1 cellular context compared by ENCODE assay signal in the genomic region with DNA sequence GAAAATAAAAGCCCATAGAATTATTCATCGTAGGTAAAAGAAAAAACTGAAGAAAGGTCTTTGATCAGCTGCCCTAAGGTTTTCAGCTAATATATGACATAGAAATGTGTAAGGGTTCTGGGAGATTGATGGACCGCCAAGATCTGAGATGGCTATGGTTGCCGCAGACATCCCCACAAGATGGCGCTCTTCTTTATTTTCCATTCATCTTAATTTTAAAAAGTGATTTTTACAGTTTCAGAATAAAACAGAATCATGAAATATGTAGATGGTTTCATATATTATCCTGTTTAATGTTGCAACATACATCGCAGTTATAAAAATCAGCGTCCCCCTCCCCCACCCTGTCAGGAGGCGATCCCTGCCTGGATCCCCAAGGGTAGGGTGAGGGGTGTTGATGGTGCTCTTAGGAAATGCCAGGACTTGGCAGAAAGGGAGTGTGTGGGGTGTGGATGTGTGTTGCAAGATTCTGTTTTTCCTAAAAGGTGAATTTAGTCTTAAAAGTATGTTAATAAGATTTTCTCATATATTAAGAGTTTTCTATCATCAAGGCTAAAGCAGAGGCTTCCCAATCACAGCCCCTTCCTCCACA.
TF ChIP-seq lines count a peak whose summit lies in the region.

No MANE protein-coding gene starts in this region.

TF ChIP-seq in GM23338, 12 proteins besides CTCF, POLR2A, EP300 and RAD21 (continued from another document):
- TF ChIP-seq, protein P1, sequence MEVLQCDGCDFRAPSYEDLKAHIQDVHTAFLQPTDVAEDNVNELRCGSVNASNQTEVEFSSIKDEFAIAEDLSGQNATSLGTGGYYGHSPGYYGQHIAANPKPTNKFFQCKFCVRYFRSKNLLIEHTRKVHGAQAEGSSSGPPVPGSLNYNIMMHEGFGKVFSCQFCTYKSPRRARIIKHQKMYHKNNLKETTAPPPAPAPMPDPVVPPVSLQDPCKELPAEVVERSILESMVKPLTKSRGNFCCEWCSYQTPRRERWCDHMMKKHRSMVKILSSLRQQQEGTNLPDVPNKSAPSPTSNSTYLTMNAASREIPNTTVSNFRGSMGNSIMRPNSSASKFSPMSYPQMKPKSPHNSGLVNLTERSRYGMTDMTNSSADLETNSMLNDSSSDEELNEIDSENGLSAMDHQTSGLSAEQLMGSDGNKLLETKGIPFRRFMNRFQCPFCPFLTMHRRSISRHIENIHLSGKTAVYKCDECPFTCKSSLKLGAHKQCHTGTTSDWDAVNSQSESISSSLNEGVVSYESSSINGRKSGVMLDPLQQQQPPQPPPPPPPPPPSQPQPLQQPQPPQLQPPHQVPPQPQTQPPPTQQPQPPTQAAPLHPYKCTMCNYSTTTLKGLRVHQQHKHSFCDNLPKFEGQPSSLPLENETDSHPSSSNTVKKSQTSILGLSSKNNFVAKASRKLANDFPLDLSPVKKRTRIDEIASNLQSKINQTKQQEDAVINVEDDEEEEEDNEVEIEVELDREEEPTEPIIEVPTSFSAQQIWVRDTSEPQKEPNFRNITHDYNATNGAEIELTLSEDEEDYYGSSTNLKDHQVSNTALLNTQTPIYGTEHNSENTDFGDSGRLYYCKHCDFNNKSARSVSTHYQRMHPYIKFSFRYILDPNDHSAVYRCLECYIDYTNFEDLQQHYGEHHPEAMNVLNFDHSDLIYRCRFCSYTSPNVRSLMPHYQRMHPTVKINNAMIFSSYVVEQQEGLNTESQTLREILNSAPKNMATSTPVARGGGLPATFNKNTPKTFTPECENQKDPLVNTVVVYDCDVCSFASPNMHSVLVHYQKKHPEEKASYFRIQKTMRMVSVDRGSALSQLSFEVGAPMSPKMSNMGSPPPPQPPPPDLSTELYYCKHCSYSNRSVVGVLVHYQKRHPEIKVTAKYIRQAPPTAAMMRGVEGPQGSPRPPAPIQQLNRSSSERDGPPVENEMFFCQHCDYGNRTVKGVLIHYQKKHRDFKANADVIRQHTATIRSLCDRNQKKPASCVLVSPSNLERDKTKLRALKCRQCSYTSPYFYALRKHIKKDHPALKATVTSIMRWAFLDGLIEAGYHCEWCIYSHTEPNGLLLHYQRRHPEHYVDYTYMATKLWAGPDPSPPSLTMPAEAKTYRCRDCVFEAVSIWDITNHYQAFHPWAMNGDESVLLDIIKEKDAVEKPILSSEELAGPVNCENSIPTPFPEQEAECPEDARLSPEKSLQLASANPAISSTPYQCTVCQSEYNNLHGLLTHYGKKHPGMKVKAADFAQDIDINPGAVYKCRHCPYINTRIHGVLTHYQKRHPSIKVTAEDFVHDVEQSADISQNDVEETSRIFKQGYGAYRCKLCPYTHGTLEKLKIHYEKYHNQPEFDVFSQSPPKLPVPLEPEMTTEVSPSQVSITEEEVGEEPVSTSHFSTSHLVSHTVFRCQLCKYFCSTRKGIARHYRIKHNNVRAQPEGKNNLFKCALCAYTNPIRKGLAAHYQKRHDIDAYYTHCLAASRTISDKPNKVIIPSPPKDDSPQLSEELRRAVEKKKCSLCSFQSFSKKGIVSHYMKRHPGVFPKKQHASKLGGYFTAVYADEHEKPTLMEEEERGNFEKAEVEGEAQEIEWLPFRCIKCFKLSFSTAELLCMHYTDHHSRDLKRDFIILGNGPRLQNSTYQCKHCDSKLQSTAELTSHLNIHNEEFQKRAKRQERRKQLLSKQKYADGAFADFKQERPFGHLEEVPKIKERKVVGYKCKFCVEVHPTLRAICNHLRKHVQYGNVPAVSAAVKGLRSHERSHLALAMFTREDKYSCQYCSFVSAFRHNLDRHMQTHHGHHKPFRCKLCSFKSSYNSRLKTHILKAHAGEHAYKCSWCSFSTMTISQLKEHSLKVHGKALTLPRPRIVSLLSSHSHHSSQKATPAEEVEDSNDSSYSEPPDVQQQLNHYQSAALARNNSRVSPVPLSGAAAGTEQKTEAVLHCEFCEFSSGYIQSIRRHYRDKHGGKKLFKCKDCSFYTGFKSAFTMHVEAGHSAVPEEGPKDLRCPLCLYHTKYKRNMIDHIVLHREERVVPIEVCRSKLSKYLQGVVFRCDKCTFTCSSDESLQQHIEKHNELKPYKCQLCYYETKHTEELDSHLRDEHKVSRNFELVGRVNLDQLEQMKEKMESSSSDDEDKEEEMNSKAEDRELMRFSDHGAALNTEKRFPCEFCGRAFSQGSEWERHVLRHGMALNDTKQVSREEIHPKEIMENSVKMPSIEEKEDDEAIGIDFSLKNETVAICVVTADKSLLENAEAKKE (CRISPR knock-in tag; IDR thresholded peaks at IDR 0.05) = no peak
- TF ChIP-seq ZNF114 (CRISPR knock-in tag; IDR thresholded peaks at IDR 0.05) (no peak), CREB1 (CRISPR knock-in tag; IDR thresholded peaks at IDR 0.05; ENCODE audit: low read depth) (no peak), POLR2AphosphoS5 (IDR thresholded peaks at IDR 0.05; ENCODE audit: low read depth) (no peak), ZNF331 (CRISPR knock-in tag; IDR thresholded peaks at IDR 0.05; ENCODE audit: low read depth) (no peak), EZH2 (IDR thresholded peaks at IDR 0.05; ENCODE audit: low read depth, unreplicated experiment) (no peak), STAT1 (IDR thresholded peaks at IDR 0.05; ENCODE audit: unreplicated experiment) (no peak), EZH2phosphoT487 (IDR thresholded peaks at IDR 0.05; ENCODE audit: unreplicated experiment) (no peak), JUNB (IDR thresholded peaks at IDR 0.05; ENCODE audit: unreplicated experiment) (no peak), NANOG (IDR thresholded peaks at IDR 0.05; ENCODE audit: borderline replicate concordance) (no peak)
- TF ChIP-seq, protein P2, sequence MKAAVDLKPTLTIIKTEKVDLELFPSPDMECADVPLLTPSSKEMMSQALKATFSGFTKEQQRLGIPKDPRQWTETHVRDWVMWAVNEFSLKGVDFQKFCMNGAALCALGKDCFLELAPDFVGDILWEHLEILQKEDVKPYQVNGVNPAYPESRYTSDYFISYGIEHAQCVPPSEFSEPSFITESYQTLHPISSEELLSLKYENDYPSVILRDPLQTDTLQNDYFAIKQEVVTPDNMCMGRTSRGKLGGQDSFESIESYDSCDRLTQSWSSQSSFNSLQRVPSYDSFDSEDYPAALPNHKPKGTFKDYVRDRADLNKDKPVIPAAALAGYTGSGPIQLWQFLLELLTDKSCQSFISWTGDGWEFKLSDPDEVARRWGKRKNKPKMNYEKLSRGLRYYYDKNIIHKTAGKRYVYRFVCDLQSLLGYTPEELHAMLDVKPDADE (IDR thresholded peaks at IDR 0.05) = no peak
TF ChIP-seq in GM23338: peak in this region for 0.
